In genomic region chr9:14369011-14369410, GRCh38 we compare ENCODE assay signal across 1 cellular context.
TF ChIP-seq lines count a peak whose summit lies in the region.

No MANE protein-coding gene starts in this region.

TF ChIP-seq in HepG2, 621 proteins besides CTCF, POLR2A, EP300 and RAD21 (continued from another document):
- TF ChIP-seq ARID5B (CRISPR knock-in tag; IDR thresholded peaks at IDR 0.05) (peak; percentile 36; the same call in 1 of the 2 replicates), RXRB (CRISPR knock-in tag; IDR thresholded peaks at IDR 0.05; ENCODE audit: borderline replicate concordance) (no peak), GATAD2A (CRISPR knock-in tag; IDR thresholded peaks at IDR 0.05) (0 out of 2 replicates have a peak, but pooled peaks have one; percentile 11), RORA (CRISPR knock-in tag; IDR thresholded peaks at IDR 0.05) (no peak), CEBPB (IDR thresholded peaks at IDR 0.05; ENCODE audit: borderline replicate concordance, low read depth, low read length) (peak; percentile 56; the same call in 1 of the 2 replicates), ZBTB21 (CRISPR knock-in tag; IDR thresholded peaks at IDR 0.05) (no peak), CEBPG (CRISPR knock-in tag; IDR thresholded peaks at IDR 0.05) (peak; percentile 44; the same call in 1 of the 2 replicates), ZSCAN20 (CRISPR knock-in tag; IDR thresholded peaks at IDR 0.05; ENCODE audit: borderline replicate concordance) (no peak), MIER3 (CRISPR knock-in tag; IDR thresholded peaks at IDR 0.05; ENCODE audit: borderline replicate concordance) (no peak), HNF1A (IDR thresholded peaks at IDR 0.05; ENCODE audit: low read depth) (peak; percentile 67; the same call in 1 of the 2 replicates), HNF1A (CRISPR knock-in tag; IDR thresholded peaks at IDR 0.05; ENCODE audit: borderline replicate concordance) (peak; percentile 61; the same call in 1 of the 2 replicates), ZNF276 (CRISPR knock-in tag; IDR thresholded peaks at IDR 0.05; ENCODE audit: low read depth) (no peak), SOX5 (CRISPR knock-in tag; IDR thresholded peaks at IDR 0.05; ENCODE audit: borderline replicate concordance) (peak; percentile 10; the same call in 1 of the 2 replicates), ZBTB26 (CRISPR knock-in tag; IDR thresholded peaks at IDR 0.05; ENCODE audit: borderline replicate concordance) (no peak), ZNF816 (CRISPR knock-in tag; IDR thresholded peaks at IDR 0.05; ENCODE audit: borderline replicate concordance) (no peak)
